In genomic region chr19:19385131-19385899, GRCh38 we compare ENCODE assay signal across 8 cellular contexts. TPM values are rescaled to one million over a fixed set of nuclear protein-coding genes. Genes with fewer than 3 reads are reported as not detected.
DNase-seq lines count a peak whose midpoint lies in the region; ATAC-seq, FAIRE-seq and TF ChIP-seq lines count a peak whose summit lies in the region.

No MANE protein-coding gene starts in this region.

- ATAC-seq in HG03064 (IDR thresholded peaks at IDR 0.05; ENCODE audit: low read depth, unreplicated experiment): peak; percentile 89
- ATAC-seq in body of pancreas: peak; percentile 97
- ATAC-seq in sciatic nerve: peak; percentile 99

- H3K36me3 ChIP-seq in body of pancreas (replicated peaks in 1 of 2; ENCODE audit: insufficient read depth in 1 of 2, low read depth in 2 of 2): no peaks in the 10 kb centered on the region

- DNase-seq in NCI-H2107 (lab: John Stamatoyannopoulos, UW): peak; percentile 96
- peak; percentile 100 for DNase-seq in body of pancreas
- peak; percentile 96 for DNase-seq in iPS DF 19.7 (ENCODE audit: low read depth, low spot score)
- DNase-seq in sciatic nerve (ENCODE audit: low spot score): peak; percentile 100

- H3K27ac ChIP-seq in body of pancreas: peak overlapping the region; percentile 76 to 85 (median 81)

- TF ChIP-seq CTCF in body of pancreas (IDR thresholded peaks at IDR 0.05): peak in 3 of 7 experiments; percentile 28 to 48 (median 29)

- H3K4me1 ChIP-seq in body of pancreas: peaks cover 64% of the 10 kb centered on the region

- intact Hi-C loops in body of pancreas (cut with DNase I) (no loop called here), sciatic nerve (cut with DNase I) (no loop called here)

- no peaks in the 10 kb centered on the region for H3K27me3 ChIP-seq in body of pancreas

- WGBS in body of pancreas, 2 donors: 0% methylated on average over 74 of the region's 75 CpGs; no CpG with 5 or more reads in 1 of the 2 donors

- FAIRE-seq in A204.1 (lab: Jason Lieb, UNC) (peak; percentile 96), TTC549 (lab: Jason Lieb, UNC) (peak; percentile 85)

- H3K4me3 ChIP-seq in body of pancreas: peak overlapping the region; percentile 6 to 30

- no peaks in the 10 kb centered on the region for H3K9me3 ChIP-seq in body of pancreas

- TF ChIP-seq POLR2A in GM18526 (IDR thresholded peaks at IDR 0.05; ENCODE audit: extremely low read depth, insufficient read length) (peak; percentile 84), body of pancreas (IDR thresholded peaks at IDR 0.05) (peak; percentile 44 to 82 (median 81))

RNA-seq across cellular contexts. Expression of gene GATAD2A, which starts 20.2 kb away (rescaled TPM):
- total RNA-seq in body of pancreas: 10 to 100 TPM; 30.0 to 35.8 TPM
- total RNA-seq in sciatic nerve: 57.7 TPM

Comparison
In these comparisons a context has a peak if more than half of its experiments do, and no peak if none do; other contexts are left out.
1. Peak in every context shown above with its lines: DNase-seq, ATAC-seq, H3K4me3 ChIP-seq and H3K27ac ChIP-seq.